Comparison of ENCODE assay signal across 29 cellular contexts in genomic region chr9:92484563-92484962, GRCh38. TPM values are rescaled to one million over a fixed set of nuclear protein-coding genes. Genes with fewer than 3 reads are reported as not detected.
"Had no signal": no experiment of that assay in that cellular context is flagged by ENCODE, and none has a peak within 500 bp of the region (broad histone marks: within the 10 kb centered on the region; RNA-seq: fewer than 3 reads in every experiment).

No MANE protein-coding gene starts in this region.

- H3K36me3 Mint-ChIP-seq: activated naive CD4-positive, alpha-beta T cell treated with anti-CD3 and anti-CD28 coated beads, Interleukin-2, amount 50 U/mL, for 72 hours had no signal

- H3K4me3 ChIP-seq: dorsolateral prefrontal cortex, esophagus squamous epithelium, gastrocnemius medialis, mucosa of descending colon, sigmoid colon, smooth muscle cell, testis, upper lobe of left lung had no signal

- H3K27ac Mint-ChIP-seq: activated CD4-positive, alpha-beta T cell treated with anti-CD3 and anti-CD28 coated beads, Interleukin-2, amount 10 ng/mL, durations not matched to agents 7 days and 5 days; activated CD8-positive, alpha-beta T cell treated with anti-CD3 and anti-CD28 coated beads, Interleukin-2, amount 10 ng/mL, durations not matched to agents 7 days and 5 days; activated naive CD4-positive, alpha-beta T cell treated with anti-CD3 and anti-CD28 coated beads, Interleukin-2, amount 50 U/mL, for 72 hours; activated T-helper 1 cell treated with anti-CD3 and anti-CD28 coated beads, Interleukin-12 subunit alpha, Interleukin-12 subunit beta, Interleukin-2, Interleukin-4 antibody, amounts not matched to agents 30 ng/mL and 10 ng/mL and 1 ng/mL, durations not matched to agents 14 hours and 24 hours and 36 hours; effector memory CD8-positive, alpha-beta T cell; stimulated activated naive B cell treated with anti-CD40 and anti-IgM and Interleukin-4, amounts not matched to agents 10 μg/mL and 1 μg/mL and 100 μg/mL, for 72 hours had no signal

- H3K27me3 Mint-ChIP-seq: activated CD4-positive, alpha-beta T cell treated with anti-CD3 and anti-CD28 coated beads, Interleukin-2, amount 10 ng/mL, durations not matched to agents 7 days and 5 days; effector memory CD8-positive, alpha-beta T cell; stimulated activated naive B cell treated with anti-CD40 and anti-IgM and Interleukin-4, amounts not matched to agents 10 μg/mL and 1 μg/mL and 100 μg/mL, for 72 hours had no signal

- DNase-seq: activated CD4-positive, alpha-beta T cell treated with anti-CD3 and anti-CD28 coated beads, Interleukin-2, amount 10 ng/mL, durations not matched to agents 7 days and 5 days; activated CD4-positive, CD25-positive, alpha-beta regulatory T cell treated with anti-CD3 and anti-CD28 coated beads, Interleukin-2, amount 50 U/mL, for 72 hours; activated CD8-positive, alpha-beta T cell treated with anti-CD3 and anti-CD28 coated beads, Interleukin-2, amount 10 ng/mL, durations not matched to agents 7 days and 5 days; activated gamma-delta T cell; dorsolateral prefrontal cortex; effector memory CD8-positive, alpha-beta T cell; esophagus squamous epithelium; gastrocnemius medialis; head of caudate nucleus; hypothalamus; mesendoderm; mucosa of descending colon; nucleus accumbens; posterior cingulate gyrus; sigmoid colon; stimulated activated CD4-positive, alpha-beta T cell treated with anti-CD3 and anti-CD28 coated beads, Interleukin-15, amount 100 ng/mL, for 24 hours; stimulated activated CD8-positive, alpha-beta memory T cell treated with anti-CD3 and anti-CD28 coated beads, Interleukin-4, amount 100 ng/mL, for 48 hours; stimulated activated naive B cell treated with anti-CD40 and anti-IgM and Interleukin-4, amounts not matched to agents 10 μg/mL and 1 μg/mL and 100 μg/mL, for 72 hours; T-helper 1 cell; testis; upper lobe of left lung; WERI-Rb-1 had no signal

- H3K27ac ChIP-seq: testis, WERI-Rb-1 had no signal

- H3K9me3 Mint-ChIP-seq: activated CD4-positive, alpha-beta T cell treated with anti-CD3 and anti-CD28 coated beads, Interleukin-2, amount 10 ng/mL, durations not matched to agents 7 days and 5 days; activated naive CD4-positive, alpha-beta T cell treated with anti-CD3 and anti-CD28 coated beads, Interleukin-2, amount 50 U/mL, for 72 hours; activated T-helper 1 cell treated with anti-CD3 and anti-CD28 coated beads, Interleukin-12 subunit alpha, Interleukin-12 subunit beta, Interleukin-2, Interleukin-4 antibody, amounts not matched to agents 30 ng/mL and 10 ng/mL and 1 ng/mL, durations not matched to agents 14 hours and 24 hours and 36 hours; effector memory CD8-positive, alpha-beta T cell; stimulated activated naive B cell treated with anti-CD40 and anti-IgM and Interleukin-4, amounts not matched to agents 10 μg/mL and 1 μg/mL and 100 μg/mL, for 72 hours had no signal

- H3K9me3 ChIP-seq: esophagus squamous epithelium, gastrocnemius medialis, mucosa of descending colon, sigmoid colon, testis, upper lobe of left lung had no signal

- H3K36me3 ChIP-seq: esophagus squamous epithelium, gastrocnemius medialis, sigmoid colon, upper lobe of left lung, WERI-Rb-1 had no signal

- H3K4me2 ChIP-seq: smooth muscle cell had no signal

- H3K27me3 ChIP-seq: dorsolateral prefrontal cortex, esophagus squamous epithelium, gastrocnemius medialis, sigmoid colon, testis, upper lobe of left lung had no signal

- H3K4me3 Mint-ChIP-seq: activated CD4-positive, alpha-beta T cell treated with anti-CD3 and anti-CD28 coated beads, Interleukin-2, amount 10 ng/mL, durations not matched to agents 7 days and 5 days; activated CD8-positive, alpha-beta T cell treated with anti-CD3 and anti-CD28 coated beads, Interleukin-2, amount 10 ng/mL, durations not matched to agents 7 days and 5 days; activated T-helper 1 cell treated with anti-CD3 and anti-CD28 coated beads, Interleukin-12 subunit alpha, Interleukin-12 subunit beta, Interleukin-2, Interleukin-4 antibody, amounts not matched to agents 30 ng/mL and 10 ng/mL and 1 ng/mL, durations not matched to agents 14 hours and 24 hours and 36 hours; effector memory CD8-positive, alpha-beta T cell; stimulated activated naive B cell treated with anti-CD40 and anti-IgM and Interleukin-4, amounts not matched to agents 10 μg/mL and 1 μg/mL and 100 μg/mL, for 72 hours had no signal

- ATAC-seq: activated CD8-positive, alpha-beta T cell treated with anti-CD3 and anti-CD28 coated beads, Interleukin-2, amount 10 ng/mL, durations not matched to agents 7 days and 5 days; activated naive CD4-positive, alpha-beta T cell treated with anti-CD3 and anti-CD28 coated beads, Interleukin-2, amount 50 U/mL, for 72 hours; effector memory CD8-positive, alpha-beta T cell; gastrocnemius medialis; mucosa of descending colon; stimulated activated naive B cell treated with anti-CD40 and anti-IgM and Interleukin-4, amounts not matched to agents 10 μg/mL and 1 μg/mL and 100 μg/mL, for 72 hours had no signal

RNA-seq across cellular contexts. Expression of gene ASPN, which starts 2.3 kb away (rescaled TPM):
- total RNA-seq: activated CD4-positive, alpha-beta T cell treated with anti-CD3 and anti-CD28 coated beads, Interleukin-2, amount 10 ng/mL, durations not matched to agents 7 days and 5 days; activated CD8-positive, alpha-beta T cell treated with anti-CD3 and anti-CD28 coated beads, Interleukin-2, amount 10 ng/mL, durations not matched to agents 7 days and 5 days; activated naive CD4-positive, alpha-beta T cell treated with anti-CD3 and anti-CD28 coated beads, Interleukin-2, amount 50 U/mL, for 72 hours; activated T-helper 1 cell treated with anti-CD3 and anti-CD28 coated beads, Interleukin-12 subunit alpha, Interleukin-12 subunit beta, Interleukin-2, Interleukin-4 antibody, amounts not matched to agents 30 ng/mL and 10 ng/mL and 1 ng/mL, durations not matched to agents 14 hours and 24 hours and 36 hours; astrocyte; bronchial epithelial cell; endothelial cell of umbilical vein had no signal
- polyA plus RNA-seq: endothelial cell of umbilical vein had no signal

RNA-seq across cellular contexts. Expression of gene ECM2, which starts 51.2 kb away (rescaled TPM):
- total RNA-seq: activated CD4-positive, alpha-beta T cell treated with anti-CD3 and anti-CD28 coated beads, Interleukin-2, amount 10 ng/mL, durations not matched to agents 7 days and 5 days; activated CD8-positive, alpha-beta T cell treated with anti-CD3 and anti-CD28 coated beads, Interleukin-2, amount 10 ng/mL, durations not matched to agents 7 days and 5 days; activated naive CD4-positive, alpha-beta T cell treated with anti-CD3 and anti-CD28 coated beads, Interleukin-2, amount 50 U/mL, for 72 hours; activated T-helper 1 cell treated with anti-CD3 and anti-CD28 coated beads, Interleukin-12 subunit alpha, Interleukin-12 subunit beta, Interleukin-2, Interleukin-4 antibody, amounts not matched to agents 30 ng/mL and 10 ng/mL and 1 ng/mL, durations not matched to agents 14 hours and 24 hours and 36 hours; endothelial cell of umbilical vein had no signal
- polyA plus RNA-seq: neural cell had no signal
